In the genomic region with DNA sequence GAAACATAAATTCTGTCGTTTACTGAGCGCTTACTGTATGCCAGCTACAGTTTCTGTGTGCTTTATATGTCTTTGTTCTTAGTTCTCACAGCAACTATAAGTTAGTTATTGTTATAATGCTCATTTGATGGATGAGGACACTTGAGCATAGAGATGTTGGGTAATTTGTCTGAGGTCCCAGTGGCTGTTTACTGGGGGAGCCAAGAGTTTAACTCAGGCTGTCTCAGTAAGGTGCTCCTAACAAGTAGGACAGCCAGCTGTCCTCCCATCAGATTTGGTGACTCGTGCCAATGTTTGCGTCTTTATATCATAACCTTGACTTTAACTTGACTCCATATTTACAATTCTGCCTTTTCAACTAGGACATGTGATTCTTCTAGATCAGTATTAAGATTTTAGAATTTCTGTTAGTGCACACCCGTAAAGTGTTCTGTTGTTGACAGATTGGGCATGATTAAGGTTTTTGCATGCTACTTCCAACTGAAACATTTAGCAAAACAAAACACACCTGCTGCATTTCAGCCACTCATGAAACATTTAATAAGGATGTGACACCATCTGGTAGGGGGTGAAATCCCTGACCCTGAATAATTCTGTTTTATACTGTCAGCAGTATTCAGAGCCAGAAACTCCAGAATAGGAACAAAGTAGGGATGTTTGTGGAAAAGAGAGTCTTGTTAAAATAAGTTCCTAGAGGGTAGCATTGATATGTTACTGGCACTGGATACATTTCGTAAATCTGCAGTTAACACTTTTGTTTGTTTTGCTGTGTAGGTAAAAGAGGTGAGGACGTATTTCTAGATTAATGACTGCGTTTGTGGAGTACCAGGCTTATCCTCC, we compare ENCODE assay signal across 1 cellular context.
TF ChIP-seq lines count a peak whose summit lies in the region.

No MANE protein-coding gene starts in this region.

TF ChIP-seq in endothelial cell of umbilical vein, 7 proteins besides CTCF, POLR2A, EP300 and RAD21:
- TF ChIP-seq MYC (IDR thresholded peaks at IDR 0.05; ENCODE audit: low read depth, low read length) (no peak), GATA2 (IDR thresholded peaks at IDR 0.05; ENCODE audit: insufficient read depth, insufficient read length, low read depth, low read length) (no peak), POLR2AphosphoS5 (IDR thresholded peaks at IDR 0.05; ENCODE audit: insufficient read depth, low read depth, low read length) (no peak), MAX (IDR thresholded peaks at IDR 0.05; ENCODE audit: insufficient read depth, insufficient read length) (no peak), JUN (IDR thresholded peaks at IDR 0.05; ENCODE audit: borderline replicate concordance, insufficient read depth, insufficient read length, low read depth) (no peak), FOS (IDR thresholded peaks at IDR 0.05; ENCODE audit: borderline replicate concordance, insufficient read depth, low read length) (no peak), EZH2 (IDR thresholded peaks at IDR 0.05; ENCODE audit: borderline replicate concordance, low read depth, low read length, severe bottlenecking) (no peak)
